ENCODE assay signal across 25 cellular contexts in genomic region chrX:105865709-105866108, GRCh38. TPM values are rescaled to one million over a fixed set of nuclear protein-coding genes. Genes with fewer than 3 reads are reported as not detected.
"Had no signal": no experiment of that assay in that cellular context is flagged by ENCODE, and none has a peak within 500 bp of the region (broad histone marks: within the 10 kb centered on the region; RNA-seq: fewer than 3 reads in every experiment).

No MANE protein-coding gene starts in this region.

- ATAC-seq: K562, SK-N-SH treated with all-trans-retinoic acid at 6 μM for 48 hours had no signal

- H3K9me3 ChIP-seq: SJCRH30 had no signal

- H3K4me3 Mint-ChIP-seq: IgD-negative memory B cell had no signal

- DNase-seq: Kasumi-1, MM.1S, NCI-H1092 treated with DMSO at 0.1 percent for 48 hours, NCI-H1436, NCI-H187, NCI-H2029, NCI-H2081 treated with DMSO at 0.1 percent for 48 hours, NCI-H2171, NCI-H226, NCI-H446, NCI-H510A, NCI-H524 treated with DMSO at 0.1 percent for 48 hours, NCI-H69, NCI-H774, Right ventricle myocardium superior, RPMI8226, SJCRH30 had no signal

- H3K9me3 Mint-ChIP-seq: IgD-negative memory B cell had no signal

- H3K27ac ChIP-seq: HL-60, KMS-11, SJCRH30 had no signal

- FAIRE-seq: HTR-8/SVneo, K562, RCC 7860 had no signal

- H3K4me3 ChIP-seq: K562, SJCRH30 had no signal

- H3K36me3 ChIP-seq: SJCRH30 had no signal

- H3K4me1 ChIP-seq: SJCRH30 had no signal

- H3K9ac ChIP-seq: KMS-11 had no signal

- H3K36me3 Mint-ChIP-seq: IgD-negative memory B cell had no signal

- H3K4me1 Mint-ChIP-seq: IgD-negative memory B cell had no signal

- H3K4me2 ChIP-seq: KMS-11 had no signal

- H3K27ac Mint-ChIP-seq: IgD-negative memory B cell had no signal

- H3K27me3 ChIP-seq: SJCRH30 had no signal

RNA-seq across cellular contexts. Expression of gene NRK, which starts 43.4 kb away (rescaled TPM):
- total RNA-seq: M059J had no signal
- polyA plus RNA-seq: IgD-negative memory B cell, K562 had no signal
